ENCODE assay signal across 29 cellular contexts in the genomic region with DNA sequence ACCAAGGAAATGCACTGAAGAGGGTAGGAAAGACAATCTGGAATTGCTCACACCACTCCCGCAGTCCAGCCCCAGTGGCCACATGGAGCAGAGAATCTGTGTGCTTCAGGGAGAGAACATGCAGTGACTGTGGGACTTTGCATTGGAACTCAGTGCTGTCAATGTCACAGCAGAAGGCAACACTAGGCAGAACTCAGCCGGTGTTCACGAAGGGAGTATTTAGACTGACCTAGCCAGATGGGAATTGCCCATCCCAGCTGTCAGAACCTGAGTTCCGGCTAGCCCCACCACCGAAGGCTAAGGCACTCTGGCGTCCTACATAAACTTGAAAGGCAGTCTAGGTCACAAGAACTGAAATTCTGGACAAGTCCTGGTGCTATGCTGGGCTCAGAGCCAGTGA.
"Had no signal": no experiment of that assay in that cellular context is flagged by ENCODE, and none has a peak within 500 bp of the region (broad histone marks: within the 10 kb centered on the region; RNA-seq: fewer than 3 reads in every experiment).

No MANE protein-coding gene starts in this region.

- H3K9me3 ChIP-seq: Peyer's patch had no signal

- DNase-seq: activated CD4-positive, alpha-beta memory T cell treated with anti-CD3 and anti-CD28 coated beads, Interleukin-2, amount 10 ng/mL, durations not matched to agents 7 days and 5 days; activated CD4-positive, alpha-beta T cell treated with anti-CD3 and anti-CD28 coated beads, Interleukin-2, amount 50 U/mL, for 1 hour; activated CD4-positive, CD25-positive, alpha-beta regulatory T cell; activated gamma-delta T cell treated with Interleukin-2 at 50 U/mL for 16 hours; activated naive CD4-positive, alpha-beta T cell treated with anti-CD3 and anti-CD28 coated beads, Interleukin-2, amount 10 ng/mL, durations not matched to agents 7 days and 5 days; activated naive CD8-positive, alpha-beta T cell treated with anti-CD3 and anti-CD28 coated beads, Interleukin-2, amount 10 ng/mL, durations not matched to agents 7 days and 5 days; activated T-cell treated with anti-CD3 and anti-CD28 coated beads for 4 hours; activated T-cell treated with anti-CD3 and anti-CD28 coated beads, Interleukin-2, amount 50 U/mL, for 72 hours; adrenal gland; anterior cingulate cortex; central memory CD4-positive, alpha-beta T cell; IMR-90; Kasumi-1; KBM-7; NCI-H1105 treated with DMSO at 0.1 percent for 48 hours; NCI-H1436 treated with DMSO at 0.1 percent for 48 hours; NCI-H187; NCI-H2081; NCI-H446 treated with DMSO at 0.1 percent for 48 hours; NCI-H524 treated with DMSO at 0.1 percent for 48 hours; NCI-H774; OCI-M1; Peyer's patch; SHP77 treated with DMSO at 0.1 percent for 48 hours; T1000 had no signal

- H3K27me3 ChIP-seq: adrenal gland, Peyer's patch had no signal

- H3K27ac Mint-ChIP-seq: activated CD4-positive, alpha-beta memory T cell treated with anti-CD3 and anti-CD28 coated beads, Interleukin-2, amount 10 ng/mL, durations not matched to agents 7 days and 5 days; activated naive CD4-positive, alpha-beta T cell treated with anti-CD3 and anti-CD28 coated beads, Interleukin-2, amount 10 ng/mL, durations not matched to agents 7 days and 5 days; activated T-cell treated with anti-CD3 and anti-CD28 coated beads, Interleukin-2, amount 50 U/mL, for 72 hours; activated T-helper 2 cell treated with anti-CD3 and anti-CD28 coated beads, Interferon-gamma antibody, Interleukin-2, Interleukin-4, amounts not matched to agents 10 μg/mL and 5 μg/mL and 100 μg/mL, durations not matched to agents 14 hours and 24 hours and 36 hours; T-helper 1 cell treated with Interleukin-12 subunit alpha and Interleukin-12 subunit beta and Interleukin-4 antibody, amounts not matched to agents 30 μg/mL and 1 μg/mL, for 36 hours had no signal

- ATAC-seq: activated T-cell treated with anti-CD3 and anti-CD28 coated beads, Interleukin-2, amount 50 U/mL, for 72 hours had no signal

- H3K9me3 Mint-ChIP-seq: activated CD4-positive, alpha-beta memory T cell treated with anti-CD3 and anti-CD28 coated beads, Interleukin-2, amount 10 ng/mL, durations not matched to agents 7 days and 5 days; activated naive CD4-positive, alpha-beta T cell treated with anti-CD3 and anti-CD28 coated beads, Interleukin-2, amount 10 ng/mL, durations not matched to agents 7 days and 5 days; activated T-cell treated with anti-CD3 and anti-CD28 coated beads, Interleukin-2, amount 50 U/mL, for 72 hours; T-helper 1 cell treated with Interleukin-12 subunit alpha and Interleukin-12 subunit beta and Interleukin-4 antibody, amounts not matched to agents 30 μg/mL and 1 μg/mL, for 36 hours had no signal

- H3K4me3 ChIP-seq: adrenal gland, Peyer's patch had no signal

- H3K36me3 ChIP-seq: adrenal gland, Peyer's patch had no signal

- H3K4me3 Mint-ChIP-seq: activated CD4-positive, alpha-beta memory T cell treated with anti-CD3 and anti-CD28 coated beads, Interleukin-2, amount 10 ng/mL, durations not matched to agents 7 days and 5 days; activated naive CD4-positive, alpha-beta T cell treated with anti-CD3 and anti-CD28 coated beads, Interleukin-2, amount 10 ng/mL, durations not matched to agents 7 days and 5 days; activated naive CD8-positive, alpha-beta T cell treated with anti-CD3 and anti-CD28 coated beads, Interleukin-2, amount 10 ng/mL, durations not matched to agents 7 days and 5 days; activated T-cell treated with anti-CD3 and anti-CD28 coated beads, Interleukin-2, amount 50 U/mL, for 72 hours; T-helper 1 cell treated with Interleukin-12 subunit alpha and Interleukin-12 subunit beta and Interleukin-4 antibody, amounts not matched to agents 30 μg/mL and 1 μg/mL, for 36 hours had no signal

- H3K27ac ChIP-seq: adrenal gland, Peyer's patch, RWPE1 had no signal

- H3K4me1 ChIP-seq: adrenal gland, Peyer's patch had no signal

- FAIRE-seq: TTC549 had no signal
